9 cellular contexts compared by ENCODE assay signal in the genomic region with DNA sequence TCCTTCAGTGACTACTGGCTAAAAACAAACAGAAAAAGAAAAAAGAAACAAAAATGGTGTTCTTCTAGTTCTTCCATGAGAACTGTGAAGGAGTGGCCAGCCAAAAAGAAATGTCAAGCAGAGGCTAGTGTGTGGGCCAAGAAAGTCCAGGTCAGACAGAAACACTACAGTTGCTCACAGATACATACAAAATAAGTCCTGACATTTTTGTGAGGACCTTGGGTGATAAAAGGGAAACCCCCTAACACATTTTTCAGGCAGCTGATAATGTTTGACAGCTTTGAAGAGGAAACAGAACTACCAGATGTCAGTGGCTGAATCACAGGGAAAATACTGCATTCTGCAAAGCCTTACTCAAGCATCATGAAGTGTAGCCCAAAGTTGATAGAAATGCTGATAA. TPM values are rescaled to one million over a fixed set of nuclear protein-coding genes. Genes with fewer than 3 reads are reported as not detected.
DNase-seq lines count a peak whose midpoint lies in the region; ATAC-seq and TF ChIP-seq lines count a peak whose summit lies in the region.
"Had no signal": no experiment of that assay in that cellular context is flagged by ENCODE, and none has a peak within 500 bp of the region (broad histone marks: within the 10 kb centered on the region; RNA-seq: fewer than 3 reads in every experiment).

No MANE protein-coding gene starts in this region.

- no peaks in the 10 kb centered on the region for H3K27me3 Mint-ChIP-seq in activated CD8-positive, alpha-beta T cell treated with anti-CD3 and anti-CD28 coated beads, Interleukin-2, amount 10 ng/mL, durations not matched to agents 7 days and 5 days (ENCODE audit: low read depth)
- H3K27me3 Mint-ChIP-seq in natural killer cell (ENCODE audit: low read depth in 2 of 2) = peaks cover 0 to 4% of the 10 kb centered on the region in 2 donors

- CTCF ChIA-PET in activated CD8-positive, alpha-beta T cell treated with anti-CD3 and anti-CD28 coated beads, Interleukin-2, amount 10 ng/mL, durations not matched to agents 7 days and 5 days (lab: Charles Lee) = interaction anchor here (1.0 to 16.9 kb wide), 4 partner anchors 10 to 147 kb away, joined by 4 to 448 read pairs (median 23); no protein-coding TSS in a partner anchor

- intact Hi-C loops in natural killer cell (cut with micrococcal nuclease) = loop anchor here (1.0 kb wide), 2 partner anchors 8 to 9 kb away; no protein-coding TSS in a partner anchor

- peak; percentile 58 for ATAC-seq in GM18520 (IDR thresholded peaks at IDR 0.05; ENCODE audit: unreplicated experiment)
- peak; percentile 46 for ATAC-seq in HG02884 (IDR thresholded peaks at IDR 0.05; ENCODE audit: unreplicated experiment)
- ATAC-seq in activated CD8-positive, alpha-beta T cell treated with anti-CD3 and anti-CD28 coated beads, Interleukin-2, amount 10 ng/mL, durations not matched to agents 7 days and 5 days = no peak
- peak; percentile 56 to 64 (median 63) for ATAC-seq in natural killer cell
- no peak for ATAC-seq in GM19023 (IDR thresholded peaks at IDR 0.05; ENCODE audit: unreplicated experiment)
- ATAC-seq in HG03097 (IDR thresholded peaks at IDR 0.05; ENCODE audit: low FRiP score, unreplicated experiment) = no peak

- POLR2A ChIA-PET in activated CD8-positive, alpha-beta T cell treated with anti-CD3 and anti-CD28 coated beads, Interleukin-2, amount 10 ng/mL, durations not matched to agents 7 days and 5 days (lab: Charles Lee) = interaction anchor here (0.7 to 1.5 kb wide), 4 partner anchors 11 to 145 kb away, joined by 3 to 6 read pairs (median 6); no protein-coding TSS in a partner anchor

- peaks cover 27% of the 10 kb centered on the region for H3K36me3 Mint-ChIP-seq in activated CD8-positive, alpha-beta T cell treated with anti-CD3 and anti-CD28 coated beads, Interleukin-2, amount 10 ng/mL, durations not matched to agents 7 days and 5 days (ENCODE audit: low read depth)
- H3K36me3 Mint-ChIP-seq in natural killer cell = no peaks in the 10 kb centered on the region

- peak overlapping the region; percentile 37 for H3K4me3 Mint-ChIP-seq in activated CD8-positive, alpha-beta T cell treated with anti-CD3 and anti-CD28 coated beads, Interleukin-2, amount 10 ng/mL, durations not matched to agents 7 days and 5 days
- H3K4me3 Mint-ChIP-seq in natural killer cell = peak overlapping the region; percentile 56

- H3K27ac Mint-ChIP-seq in activated CD8-positive, alpha-beta T cell treated with anti-CD3 and anti-CD28 coated beads, Interleukin-2, amount 10 ng/mL, durations not matched to agents 7 days and 5 days = peak overlapping the region; percentile 80
- H3K27ac Mint-ChIP-seq in natural killer cell = peak overlapping the region in 1 of 2 donors; percentile 93

- DNase-seq in activated CD8-positive, alpha-beta T cell treated with anti-CD3 and anti-CD28 coated beads, Interleukin-2, amount 10 ng/mL, durations not matched to agents 7 days and 5 days = no peak
- DNase-seq in natural killer cell = no peak
- no peak for DNase-seq in activated CD4-positive, CD25-positive, alpha-beta regulatory T cell (lab: John Stamatoyannopoulos, UW)
- DNase-seq in effector CD8-positive, alpha-beta T cell (lab: John Stamatoyannopoulos, UW) = no peak
- DNase-seq: T1000 had no signal

- TF ChIP-seq CTCF in natural killer cell (IDR thresholded peaks at IDR 0.05) = no peak

- H3K4me1 Mint-ChIP-seq in activated CD8-positive, alpha-beta T cell treated with anti-CD3 and anti-CD28 coated beads, Interleukin-2, amount 10 ng/mL, durations not matched to agents 7 days and 5 days (ENCODE audit: low read depth) = peaks cover 78% of the 10 kb centered on the region
- peaks cover 54 to 67% of the 10 kb centered on the region in 2 donors for H3K4me1 Mint-ChIP-seq in natural killer cell

- peaks cover 1% of the 10 kb centered on the region for H3K9me3 Mint-ChIP-seq in activated CD8-positive, alpha-beta T cell treated with anti-CD3 and anti-CD28 coated beads, Interleukin-2, amount 10 ng/mL, durations not matched to agents 7 days and 5 days (ENCODE audit: insufficient read depth)
- peaks cover 0 to 3% of the 10 kb centered on the region in 2 donors for H3K9me3 Mint-ChIP-seq in natural killer cell

RNA-seq across cellular contexts. Expression of a gene that starts 28.1 kb away (rescaled TPM):
- total RNA-seq in activated CD8-positive, alpha-beta T cell treated with anti-CD3 and anti-CD28 coated beads, Interleukin-2, amount 10 ng/mL, durations not matched to agents 7 days and 5 days = 10 to 100 TPM; 68.2 to 68.7 TPM
- 100 to 1,000 TPM; 122 to 180 (median 155) TPM for total RNA-seq in natural killer cell

Comparison
In these comparisons a context has a peak if more than half of its experiments do, and no peak if none do; other contexts are left out.
1. ATAC-seq: peak in GM18520 (single experiment), HG02884 (single experiment) and natural killer cell (3 of 3); none in activated CD8-positive, alpha-beta T cell treated with anti-CD3 and anti-CD28 coated beads, Interleukin-2, amount 10 ng/mL, durations not matched to agents 7 days and 5 days (single experiment), GM19023 (single experiment) and HG03097 (single experiment).